Comparison of ENCODE assay signal across 14 cellular contexts in the genomic region with DNA sequence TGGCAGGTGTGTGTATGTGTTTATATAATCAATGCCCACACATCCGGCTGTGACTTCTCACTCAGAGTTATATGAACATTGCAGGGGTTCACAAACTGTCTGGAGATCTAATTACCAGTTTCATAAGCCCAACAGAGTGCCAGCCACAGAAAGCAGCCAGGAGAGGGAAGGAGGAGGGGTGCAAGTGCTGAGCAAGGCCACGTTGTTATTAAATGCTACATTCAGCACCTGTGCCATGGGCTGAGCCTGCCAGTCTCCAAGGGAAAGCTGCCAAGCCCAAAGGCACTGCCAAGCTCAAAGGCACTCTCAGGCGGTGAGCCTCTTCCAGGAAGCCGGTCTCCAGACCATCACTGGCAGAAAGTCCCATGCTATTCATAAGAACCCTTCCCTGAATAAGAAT. TPM values are rescaled to one million over a fixed set of nuclear protein-coding genes. Genes with fewer than 3 reads are reported as not detected.
DNase-seq lines count a peak whose midpoint lies in the region; ATAC-seq and TF ChIP-seq lines count a peak whose summit lies in the region.
"Had no signal": no experiment of that assay in that cellular context is flagged by ENCODE, and none has a peak within 500 bp of the region (broad histone marks: within the 10 kb centered on the region; RNA-seq: fewer than 3 reads in every experiment).

No MANE protein-coding gene starts in this region.

- DNase-seq in DMS 273 (lab: John Stamatoyannopoulos, UW; ENCODE audit: unreplicated experiment) = peak; percentile 87
- DNase-seq in NCI-H1092 treated with DMSO at 0.1 percent for 48 hours (lab: John Stamatoyannopoulos, UW) = peak; percentile 77
- no peak for DNase-seq in RWPE2 (ENCODE audit: low spot score)
- peak; percentile 21 for DNase-seq in lung (ENCODE audit: low spot score)
- no peak for DNase-seq in mucosa of gallbladder (ENCODE audit: low spot score)
- no peak for DNase-seq in NCI-H748 (lab: John Stamatoyannopoulos, UW; ENCODE audit: unreplicated experiment)
- DNase-seq: activated naive CD4-positive, alpha-beta T cell treated with anti-CD3 and anti-CD28 coated beads for 36 hours; stimulated activated naive B cell treated with anti-CD40 and anti-IgM and Interleukin-4, amounts not matched to agents 10 μg/mL and 1 μg/mL and 100 μg/mL, for 72 hours; upper lobe of left lung had no signal

- H3K4me1 ChIP-seq in RWPE2 (ENCODE audit: insufficient read depth, poor library complexity, severe bottlenecking) (peaks cover 15% of the 10 kb centered on the region), lung (ENCODE audit: control insufficient read depth in 2 of 2, insufficient read depth in 2 of 2, low read length in 2 of 2) (no peaks in the 10 kb centered on the region)
- H3K4me1 ChIP-seq: upper lobe of left lung had no signal

- 76 to 80% methylated on average over 4 of the region's 4 CpGs for WGBS in lung, 2 donors

- H3K36me3 ChIP-seq in RWPE2 (ENCODE audit: low read depth) = peaks cover 55% of the 10 kb centered on the region
- H3K36me3 ChIP-seq in lung (ENCODE audit: control insufficient read depth in 2 of 2, insufficient read depth in 2 of 2, low read length in 2 of 2) = no peaks in the 10 kb centered on the region
- H3K36me3 ChIP-seq: neural progenitor cell, upper lobe of left lung had no signal

- H3K9me3 ChIP-seq in RWPE2 (ENCODE audit: severe bottlenecking) = no peaks in the 10 kb centered on the region
- H3K9me3 ChIP-seq in lung (ENCODE audit: control insufficient read depth in 2 of 2, insufficient read depth in 1 of 2, low read length in 1 of 2) = peaks cover 0 to 2% of the 10 kb centered on the region in 2 donors
- H3K9me3 ChIP-seq: upper lobe of left lung had no signal

- H3K27me3 ChIP-seq in RWPE2 (ENCODE audit: insufficient read depth, poor library complexity, severe bottlenecking) (no peaks in the 10 kb centered on the region), lung (ENCODE audit: control insufficient read depth, insufficient read depth) (no peaks in the 10 kb centered on the region)
- H3K27me3 ChIP-seq: neural progenitor cell had no signal

- H3K4me3 ChIP-seq in RWPE2 (ENCODE audit: severe bottlenecking) (no peak overlapping the region), lung (no peak overlapping the region)
- H3K4me3 ChIP-seq: dorsolateral prefrontal cortex, neural progenitor cell, upper lobe of left lung had no signal

- H3K27ac ChIP-seq in RWPE2 (ENCODE audit: poor library complexity, severe bottlenecking) (peak overlapping the region; percentile 1), lung (ENCODE audit: low read depth in 1 of 2, low read length in 1 of 2) (no peak overlapping the region)
- H3K27ac ChIP-seq: dorsolateral prefrontal cortex, neural progenitor cell, upper lobe of left lung had no signal

- ATAC-seq in RWPE2 (ENCODE audit: low read depth) (no peak), lung (ENCODE audit: insufficient read depth, low FRiP score) (no peak), GM18511 (IDR thresholded peaks at IDR 0.05; ENCODE audit: unreplicated experiment) (no peak), HG03108 (IDR thresholded peaks at IDR 0.05; ENCODE audit: unreplicated experiment) (no peak)
- ATAC-seq: stimulated activated naive B cell treated with anti-CD40 and anti-IgM and Interleukin-4, amounts not matched to agents 10 μg/mL and 1 μg/mL and 100 μg/mL, for 72 hours had no signal

- TF ChIP-seq CTCF in RWPE2 (IDR thresholded peaks at IDR 0.05; ENCODE audit: poor library complexity, severe bottlenecking) (no peak), lung (IDR thresholded peaks at IDR 0.05; ENCODE audit: control extremely low read depth, extremely low read depth) (no peak)

RNA-seq across cellular contexts. Expression of a gene that starts 17.4 kb away (rescaled TPM):
- 1 to 10 TPM in 1 of 2 donors, under 1 TPM in 1; 0.71 to 1.5 TPM for total RNA-seq in lung
- under 1 TPM; 0.12 to 0.48 TPM for polyA plus RNA-seq in lung
- 4.6 TPM for total RNA-seq in mucosa of gallbladder
- total RNA-seq: activated naive CD4-positive, alpha-beta T cell treated with anti-CD3 and anti-CD28 coated beads for 36 hours; dorsolateral prefrontal cortex; lung microvascular endothelial cell had no signal

Comparison
In these comparisons a context has a peak if more than half of its experiments do, and no peak if none do; other contexts are left out.
1. DNase-seq: peak in DMS 273 (single experiment), NCI-H1092 treated with DMSO at 0.1 percent for 48 hours (single experiment) and lung (single experiment); none in RWPE2 (single experiment), mucosa of gallbladder (single experiment) and NCI-H748 (single experiment).